1 cellular context compared by ENCODE assay signal in genomic region chr17:48527742-48528028, GRCh38.
TF ChIP-seq lines count a peak whose summit lies in the region.

No MANE protein-coding gene starts in this region.

TF ChIP-seq in SK-N-SH treated with all-trans-retinoic acid at 6 μM for 48 hours, 23 proteins besides CTCF, POLR2A, EP300 and RAD21:
- TF ChIP-seq ZNF8 (CRISPR knock-in tag; IDR thresholded peaks at IDR 0.05) = no peak
- TF ChIP-seq CSDC2 (CRISPR knock-in tag; IDR thresholded peaks at IDR 0.05) = no peak
- TF ChIP-seq, protein P1, sequence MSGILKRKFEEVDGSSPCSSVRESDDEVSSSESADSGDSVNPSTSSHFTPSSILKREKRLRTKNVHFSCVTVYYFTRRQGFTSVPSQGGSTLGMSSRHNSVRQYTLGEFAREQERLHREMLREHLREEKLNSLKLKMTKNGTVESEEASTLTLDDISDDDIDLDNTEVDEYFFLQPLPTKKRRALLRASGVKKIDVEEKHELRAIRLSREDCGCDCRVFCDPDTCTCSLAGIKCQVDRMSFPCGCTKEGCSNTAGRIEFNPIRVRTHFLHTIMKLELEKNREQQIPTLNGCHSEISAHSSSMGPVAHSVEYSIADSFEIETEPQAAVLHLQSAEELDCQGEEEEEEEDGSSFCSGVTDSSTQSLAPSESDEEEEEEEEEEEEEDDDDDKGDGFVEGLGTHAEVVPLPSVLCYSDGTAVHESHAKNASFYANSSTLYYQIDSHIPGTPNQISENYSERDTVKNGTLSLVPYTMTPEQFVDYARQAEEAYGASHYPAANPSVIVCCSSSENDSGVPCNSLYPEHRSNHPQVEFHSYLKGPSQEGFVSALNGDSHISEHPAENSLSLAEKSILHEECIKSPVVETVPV (CRISPR knock-in tag; IDR thresholded peaks at IDR 0.05) = no peak
- no peak for TF ChIP-seq ISL1 (CRISPR knock-in tag; IDR thresholded peaks at IDR 0.05)
- no peak for TF ChIP-seq ZNF70 (CRISPR knock-in tag; IDR thresholded peaks at IDR 0.05)
- TF ChIP-seq TCF4 (CRISPR knock-in tag; IDR thresholded peaks at IDR 0.05; ENCODE audit: borderline replicate concordance) = no peak
- TF ChIP-seq SNAI2 (CRISPR knock-in tag; IDR thresholded peaks at IDR 0.05) = no peak
- no peak for TF ChIP-seq RARB (CRISPR knock-in tag; IDR thresholded peaks at IDR 0.05)
- TF ChIP-seq OSR1 (CRISPR knock-in tag; IDR thresholded peaks at IDR 0.05) = no peak
- no peak for TF ChIP-seq BACH2 (CRISPR knock-in tag; IDR thresholded peaks at IDR 0.05; ENCODE audit: borderline replicate concordance)
- TF ChIP-seq, protein P2, sequence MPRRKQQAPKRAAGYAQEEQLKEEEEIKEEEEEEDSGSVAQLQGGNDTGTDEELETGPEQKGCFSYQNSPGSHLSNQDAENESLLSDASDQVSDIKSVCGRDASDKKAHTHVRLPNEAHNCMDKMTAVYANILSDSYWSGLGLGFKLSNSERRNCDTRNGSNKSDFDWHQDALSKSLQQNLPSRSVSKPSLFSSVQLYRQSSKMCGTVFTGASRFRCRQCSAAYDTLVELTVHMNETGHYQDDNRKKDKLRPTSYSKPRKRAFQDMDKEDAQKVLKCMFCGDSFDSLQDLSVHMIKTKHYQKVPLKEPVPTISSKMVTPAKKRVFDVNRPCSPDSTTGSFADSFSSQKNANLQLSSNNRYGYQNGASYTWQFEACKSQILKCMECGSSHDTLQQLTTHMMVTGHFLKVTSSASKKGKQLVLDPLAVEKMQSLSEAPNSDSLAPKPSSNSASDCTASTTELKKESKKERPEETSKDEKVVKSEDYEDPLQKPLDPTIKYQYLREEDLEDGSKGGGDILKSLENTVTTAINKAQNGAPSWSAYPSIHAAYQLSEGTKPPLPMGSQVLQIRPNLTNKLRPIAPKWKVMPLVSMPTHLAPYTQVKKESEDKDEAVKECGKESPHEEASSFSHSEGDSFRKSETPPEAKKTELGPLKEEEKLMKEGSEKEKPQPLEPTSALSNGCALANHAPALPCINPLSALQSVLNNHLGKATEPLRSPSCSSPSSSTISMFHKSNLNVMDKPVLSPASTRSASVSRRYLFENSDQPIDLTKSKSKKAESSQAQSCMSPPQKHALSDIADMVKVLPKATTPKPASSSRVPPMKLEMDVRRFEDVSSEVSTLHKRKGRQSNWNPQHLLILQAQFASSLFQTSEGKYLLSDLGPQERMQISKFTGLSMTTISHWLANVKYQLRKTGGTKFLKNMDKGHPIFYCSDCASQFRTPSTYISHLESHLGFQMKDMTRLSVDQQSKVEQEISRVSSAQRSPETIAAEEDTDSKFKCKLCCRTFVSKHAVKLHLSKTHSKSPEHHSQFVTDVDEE (CRISPR knock-in tag; IDR thresholded peaks at IDR 0.05) = no peak
- TF ChIP-seq ZC3H10 (CRISPR knock-in tag; IDR thresholded peaks at IDR 0.05) = no peak
- TF ChIP-seq ARNTL (CRISPR knock-in tag; IDR thresholded peaks at IDR 0.05; ENCODE audit: borderline replicate concordance, low read depth) = no peak
